20 cellular contexts compared by ENCODE assay signal in the genomic region with DNA sequence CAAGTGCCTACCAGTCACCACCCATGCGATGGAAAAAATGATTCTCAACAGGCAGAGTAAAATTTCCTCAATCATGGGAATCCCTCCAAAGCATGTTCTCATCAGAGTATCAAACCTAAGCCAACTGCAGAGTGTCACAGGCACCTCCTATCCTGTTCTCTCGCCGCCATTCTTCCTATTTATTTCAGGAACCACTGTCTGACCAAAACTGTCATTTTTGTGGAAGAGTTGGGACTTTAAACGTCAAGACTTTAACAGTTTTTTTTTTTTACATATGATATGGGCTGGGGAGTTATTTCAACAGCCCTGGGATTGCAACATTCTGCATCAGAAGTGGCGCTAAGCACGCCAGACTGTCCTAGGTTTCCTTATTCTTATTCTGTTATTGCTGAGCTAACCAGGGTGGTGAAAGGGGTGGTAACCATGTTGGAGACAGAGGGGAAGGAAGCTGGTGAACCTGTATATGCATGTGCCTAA. TPM values are rescaled to one million over a fixed set of nuclear protein-coding genes. Genes with fewer than 3 reads are reported as not detected.
DNase-seq lines count a peak whose midpoint lies in the region; ATAC-seq and TF ChIP-seq lines count a peak whose summit lies in the region.
"Had no signal": no experiment of that assay in that cellular context is flagged by ENCODE, and none has a peak within 500 bp of the region (broad histone marks: within the 10 kb centered on the region; RNA-seq: fewer than 3 reads in every experiment).

No MANE protein-coding gene starts in this region.

- no peak for ATAC-seq in activated CD4-positive, alpha-beta T cell treated with anti-CD3 and anti-CD28 coated beads for 36 hours
- ATAC-seq in activated naive CD8-positive, alpha-beta T cell treated with anti-CD3 and anti-CD28 coated beads, Interleukin-2, amount 10 ng/mL, durations not matched to agents 7 days and 5 days (ENCODE audit: low read depth): peak; percentile 67
- ATAC-seq: naive thymus-derived CD8-positive, alpha-beta T cell had no signal

- no peaks in the 10 kb centered on the region for H3K9me3 ChIP-seq in right atrium auricular region
- H3K9me3 ChIP-seq in stomach: no peaks in the 10 kb centered on the region
- H3K9me3 ChIP-seq: Caco-2, thyroid gland had no signal

- H3K9me3 Mint-ChIP-seq in activated CD4-positive, alpha-beta T cell treated with anti-CD3 and anti-CD28 coated beads, Interleukin-2, amount 10 ng/mL, durations not matched to agents 7 days and 5 days: no peaks in the 10 kb centered on the region
- H3K9me3 Mint-ChIP-seq in activated CD4-positive, alpha-beta T cell treated with anti-CD3 and anti-CD28 coated beads for 36 hours (ENCODE audit: low read depth): no peaks in the 10 kb centered on the region
- H3K9me3 Mint-ChIP-seq in activated naive CD8-positive, alpha-beta T cell treated with anti-CD3 and anti-CD28 coated beads, Interleukin-2, amount 10 ng/mL, durations not matched to agents 7 days and 5 days: no peaks in the 10 kb centered on the region
- H3K9me3 Mint-ChIP-seq: immature natural killer cell; naive thymus-derived CD8-positive, alpha-beta T cell had no signal

- H3K27me3 ChIP-seq in right atrium auricular region (no peaks in the 10 kb centered on the region), stomach (no peaks in the 10 kb centered on the region)
- H3K27me3 ChIP-seq: thyroid gland had no signal

- intact Hi-C loops in activated CD4-positive, alpha-beta T cell treated with anti-CD3 and anti-CD28 coated beads for 36 hours (cut with DNase I, micrococcal nuclease): no loop called here
- intact Hi-C loops in stomach (cut with DNase I; ENCODE audit: low total_unique reads): no loop called here

- H3K4me3 ChIP-seq in right atrium auricular region: no peak overlapping the region
- no peak overlapping the region for H3K4me3 ChIP-seq in stomach
- H3K4me3 ChIP-seq: thyroid gland had no signal

- no peak overlapping the region for H3K4me3 Mint-ChIP-seq in activated CD4-positive, alpha-beta T cell treated with anti-CD3 and anti-CD28 coated beads, Interleukin-2, amount 10 ng/mL, durations not matched to agents 7 days and 5 days
- H3K4me3 Mint-ChIP-seq in activated CD4-positive, alpha-beta T cell treated with anti-CD3 and anti-CD28 coated beads for 36 hours: no peak overlapping the region
- no peak overlapping the region for H3K4me3 Mint-ChIP-seq in activated naive CD8-positive, alpha-beta T cell treated with anti-CD3 and anti-CD28 coated beads, Interleukin-2, amount 10 ng/mL, durations not matched to agents 7 days and 5 days
- H3K4me3 Mint-ChIP-seq: immature natural killer cell; naive thymus-derived CD8-positive, alpha-beta T cell had no signal

- WGBS in stomach, 5 donors: 77 to 88% (median 81%) methylated on average over 6 of the region's 6 CpGs

- TF ChIP-seq CTCF in right atrium auricular region (IDR thresholded peaks at IDR 0.05): no peak
- no peak for TF ChIP-seq CTCF in stomach (IDR thresholded peaks at IDR 0.05)
- TF ChIP-seq CTCF in GM13976 (IDR thresholded peaks at IDR 0.05; ENCODE audit: borderline replicate concordance, control extremely low read depth, extremely low read depth, insufficient read depth, missing control alignments): no peak

- H3K36me3 Mint-ChIP-seq in activated CD4-positive, alpha-beta T cell treated with anti-CD3 and anti-CD28 coated beads, Interleukin-2, amount 10 ng/mL, durations not matched to agents 7 days and 5 days (ENCODE audit: low read depth): peaks cover 37% of the 10 kb centered on the region
- H3K36me3 Mint-ChIP-seq in activated CD4-positive, alpha-beta T cell treated with anti-CD3 and anti-CD28 coated beads for 36 hours (ENCODE audit: low read depth): peaks cover 11% of the 10 kb centered on the region
- H3K36me3 Mint-ChIP-seq in activated naive CD8-positive, alpha-beta T cell treated with anti-CD3 and anti-CD28 coated beads, Interleukin-2, amount 10 ng/mL, durations not matched to agents 7 days and 5 days: peaks cover 27% of the 10 kb centered on the region

- in situ Hi-C loops in GM13976 (cut with MboI; ENCODE audit: low sequenced_read_pairs, unreplicated experiment): no loop called here

- H3K27me3 Mint-ChIP-seq in activated CD4-positive, alpha-beta T cell treated with anti-CD3 and anti-CD28 coated beads, Interleukin-2, amount 10 ng/mL, durations not matched to agents 7 days and 5 days: no peaks in the 10 kb centered on the region
- no peaks in the 10 kb centered on the region for H3K27me3 Mint-ChIP-seq in activated CD4-positive, alpha-beta T cell treated with anti-CD3 and anti-CD28 coated beads for 36 hours
- H3K27me3 Mint-ChIP-seq in activated naive CD8-positive, alpha-beta T cell treated with anti-CD3 and anti-CD28 coated beads, Interleukin-2, amount 10 ng/mL, durations not matched to agents 7 days and 5 days: no peaks in the 10 kb centered on the region
- H3K27me3 Mint-ChIP-seq: naive thymus-derived CD8-positive, alpha-beta T cell had no signal

- CTCF ChIA-PET in activated CD4-positive, alpha-beta T cell treated with anti-CD3 and anti-CD28 coated beads, Interleukin-2, amount 10 ng/mL, durations not matched to agents 7 days and 5 days (lab: Charles Lee): interaction anchor here (0.6 to 0.8 kb wide), 3 partner anchors 29 to 242 kb away, joined by 3 to 4 read pairs (median 3); no protein-coding TSS in a partner anchor
- CTCF ChIA-PET in activated CD4-positive, alpha-beta T cell treated with anti-CD3 and anti-CD28 coated beads for 36 hours (lab: Charles Lee): interaction anchor here (1.4 to 1.6 kb wide), 2 partner anchors 90 to 100 kb away, joined by 3 to 4 read pairs; no protein-coding TSS in a partner anchor

- POLR2A ChIA-PET in activated CD4-positive, alpha-beta T cell treated with anti-CD3 and anti-CD28 coated beads, Interleukin-2, amount 10 ng/mL, durations not matched to agents 7 days and 5 days (lab: Charles Lee): no interaction called here
- POLR2A ChIA-PET in activated CD4-positive, alpha-beta T cell treated with anti-CD3 and anti-CD28 coated beads for 36 hours (lab: Charles Lee): interaction anchor here (0.6 kb wide), 1 partner anchor 91 kb away, joined by 3 read pairs; no protein-coding TSS in a partner anchor
- POLR2A ChIA-PET in activated naive CD8-positive, alpha-beta T cell treated with anti-CD3 and anti-CD28 coated beads, Interleukin-2, amount 10 ng/mL, durations not matched to agents 7 days and 5 days (lab: Charles Lee): interaction anchor here (0.7 kb wide), 1 partner anchor 1922 kb away, joined by 3 read pairs; no protein-coding TSS in a partner anchor

- H3K4me1 ChIP-seq in right atrium auricular region (peaks cover 0 to 19% of the 10 kb centered on the region in 2 donors), stomach (peaks cover 0 to 21% (median 0%) of the 10 kb centered on the region in 4 donors)
- H3K4me1 ChIP-seq: Caco-2, thyroid gland had no signal

- H3K36me3 ChIP-seq in right atrium auricular region (no peaks in the 10 kb centered on the region), stomach (peaks cover 0 to 16% (median 8%) of the 10 kb centered on the region in 4 donors)
- H3K36me3 ChIP-seq: thyroid gland had no signal

- H3K27ac Mint-ChIP-seq in activated CD4-positive, alpha-beta T cell treated with anti-CD3 and anti-CD28 coated beads, Interleukin-2, amount 10 ng/mL, durations not matched to agents 7 days and 5 days: peak overlapping the region; percentile 5
- no peak overlapping the region for H3K27ac Mint-ChIP-seq in activated CD4-positive, alpha-beta T cell treated with anti-CD3 and anti-CD28 coated beads for 36 hours
- H3K27ac Mint-ChIP-seq in activated naive CD8-positive, alpha-beta T cell treated with anti-CD3 and anti-CD28 coated beads, Interleukin-2, amount 10 ng/mL, durations not matched to agents 7 days and 5 days: no peak overlapping the region

- peak overlapping the region; percentile 49 to 62 for H3K27ac ChIP-seq in right atrium auricular region
- peak overlapping the region in 3 of 5 donors; percentile 11 to 39 (median 12) for H3K27ac ChIP-seq in stomach
- H3K27ac ChIP-seq: thyroid gland had no signal

- no peak for TF ChIP-seq EP300 in stomach (IDR thresholded peaks at IDR 0.05)

- H3K4me1 Mint-ChIP-seq in activated CD4-positive, alpha-beta T cell treated with anti-CD3 and anti-CD28 coated beads, Interleukin-2, amount 10 ng/mL, durations not matched to agents 7 days and 5 days: peaks cover 16% of the 10 kb centered on the region
- H3K4me1 Mint-ChIP-seq in activated CD4-positive, alpha-beta T cell treated with anti-CD3 and anti-CD28 coated beads for 36 hours: peaks cover 14% of the 10 kb centered on the region
- peaks cover 9% of the 10 kb centered on the region for H3K4me1 Mint-ChIP-seq in activated naive CD8-positive, alpha-beta T cell treated with anti-CD3 and anti-CD28 coated beads, Interleukin-2, amount 10 ng/mL, durations not matched to agents 7 days and 5 days

- TF ChIP-seq POLR2A in stomach (IDR thresholded peaks at IDR 0.05): no peak

- no peak for DNase-seq in activated CD4-positive, alpha-beta T cell treated with anti-CD3 and anti-CD28 coated beads, Interleukin-2, amount 10 ng/mL, durations not matched to agents 7 days and 5 days
- DNase-seq in activated CD4-positive, alpha-beta T cell treated with anti-CD3 and anti-CD28 coated beads for 36 hours: no peak
- DNase-seq in activated naive CD8-positive, alpha-beta T cell treated with anti-CD3 and anti-CD28 coated beads, Interleukin-2, amount 10 ng/mL, durations not matched to agents 7 days and 5 days: no peak
- DNase-seq in right atrium auricular region (ENCODE audit: low spot score) (no peak), stomach (no peak), hepatic stellate cell (ENCODE audit: low spot score) (no peak), GOT3 (lab: John Stamatoyannopoulos, UW) (no peak), GM13976 (ENCODE audit: low spot score) (no peak)
- DNase-seq: 8988T; activated CD4-positive, alpha-beta T cell treated with anti-CD3 and anti-CD28 coated beads for 48 hours; activated gamma-delta T cell treated with Interleukin-2 at 50 U/mL for 16 hours; Caco-2; cerebellar nuclear complex; immature natural killer cell; naive thymus-derived CD8-positive, alpha-beta T cell; NCI-H1417; NCI-H748 treated with DMSO at 0.1 percent for 48 hours; small intestine; SW 1271; thyroid gland had no signal

RNA-seq across cellular contexts. Expression of a gene that starts 29.5 kb away (rescaled TPM):
- 10 to 100 TPM; 60.8 to 70.5 TPM for total RNA-seq in activated CD4-positive, alpha-beta T cell treated with anti-CD3 and anti-CD28 coated beads, Interleukin-2, amount 10 ng/mL, durations not matched to agents 7 days and 5 days
- 10 to 100 TPM; 52.6 to 63.2 TPM for total RNA-seq in activated CD4-positive, alpha-beta T cell treated with anti-CD3 and anti-CD28 coated beads for 36 hours
- 10 to 100 TPM; 47.7 to 48.3 TPM for total RNA-seq in activated naive CD8-positive, alpha-beta T cell treated with anti-CD3 and anti-CD28 coated beads, Interleukin-2, amount 10 ng/mL, durations not matched to agents 7 days and 5 days
- total RNA-seq in right atrium auricular region (100 to 1,000 TPM in 1 of 2 donors, 10 to 100 TPM in 1; 80.4 to 123 TPM), stomach (100 to 1,000 TPM in 2 of 5 donors, 10 to 100 TPM in 3; 28.6 to 137 (median 52.1) TPM)
- 10 to 100 TPM; 70.7 to 88.0 (median 77.8) TPM for polyA plus RNA-seq in stomach
